In genomic region chr4:130703211-130703920, GRCh38 we compare ENCODE assay signal across 19 cellular contexts.
DNase-seq lines count a peak whose midpoint lies in the region; TF ChIP-seq lines count a peak whose summit lies in the region.
"Had no signal": no experiment of that assay in that cellular context is flagged by ENCODE, and none has a peak within 500 bp of the region (broad histone marks: within the 10 kb centered on the region; RNA-seq: fewer than 3 reads in every experiment).

No MANE protein-coding gene starts in this region.

- H3K4me3 ChIP-seq in mesendoderm (ENCODE audit: low read length), result no peak overlapping the region

- TF ChIP-seq CTCF in RWPE1 (conservative IDR thresholded peaks at IDR 0.05; ENCODE audit: low read depth), result no peak

- no peaks in the 10 kb centered on the region for H3K79me1 ChIP-seq in mesendoderm (ENCODE audit: low read length)

- H3K9ac ChIP-seq in mesendoderm (ENCODE audit: low read length), result no peak overlapping the region

- H4K5ac ChIP-seq in mesendoderm (ENCODE audit: low read length), result no peak overlapping the region

- CTCF ChIA-PET in RWPE1 (lab: Yijun Ruan, JAX), result interaction anchor here (0.5 kb wide), 1 partner anchor 94 kb away, joined by 3 read pairs; no protein-coding TSS in a partner anchor

- no CpG with 5 or more reads among the region's 8 CpGs for WGBS in mesendoderm (ENCODE audit: extremely low coverage, insufficient coverage, low lambda C conversion rate)

- no peak overlapping the region for H3K4me2 ChIP-seq in mesendoderm (ENCODE audit: low read length)

- no peak overlapping the region for H2BK120ac ChIP-seq in mesendoderm (ENCODE audit: low read depth, low read length)

- POLR2A ChIA-PET in RWPE1 (lab: Yijun Ruan, JAX; ENCODE audit: low non-redundant PET), result no interaction called here

- H2AK5ac ChIP-seq in mesendoderm (ENCODE audit: low read length), result no peak overlapping the region

- H3K27me3 ChIP-seq in mesendoderm (ENCODE audit: insufficient read depth, low read length, poor library complexity), result no peaks in the 10 kb centered on the region

- no peaks in the 10 kb centered on the region for H3K36me3 ChIP-seq in mesendoderm (ENCODE audit: control insufficient read depth, insufficient read depth, low read length)

- no peak overlapping the region for H3K4ac ChIP-seq in mesendoderm (ENCODE audit: low read depth, low read length)

- no peak overlapping the region for H2BK15ac ChIP-seq in mesendoderm (replicated peaks; ENCODE audit: low read depth)

- H3K4me1 ChIP-seq in mesendoderm (ENCODE audit: control insufficient read depth, low read depth, low read length), result no peaks in the 10 kb centered on the region

- H3K56ac ChIP-seq in mesendoderm (ENCODE audit: low read length), result no peak overlapping the region

- no peak overlapping the region for H2BK5ac ChIP-seq in mesendoderm (ENCODE audit: low read length)

- no peaks in the 10 kb centered on the region for H3K79me2 ChIP-seq in mesendoderm (ENCODE audit: control insufficient read depth, insufficient read depth, low read length)

- H4K8ac ChIP-seq in mesendoderm (ENCODE audit: low read depth, low read length), result peak overlapping the region; percentile 56

- H3K23ac ChIP-seq in mesendoderm (ENCODE audit: low read length), result no peak overlapping the region

- DNase-seq in ELR (ENCODE audit: low read depth), result peak; percentile 3
- peak; percentile 11 for DNase-seq in RWPE1 (ENCODE audit: low spot score)
- peak; percentile 39 for DNase-seq in epithelial cell of prostate (ENCODE audit: low read depth, low spot score)
- no peak for DNase-seq in mesendoderm
- no peak for DNase-seq in NCI-H69 (lab: John Stamatoyannopoulos, UW)
- no peak for DNase-seq in NCI-H1092 treated with DMSO at 0.1 percent for 48 hours (lab: John Stamatoyannopoulos, UW)
- no peak for DNase-seq in SIG-M5 treated with dmso at 0.1 percent for 504 hours (lab: John Stamatoyannopoulos, UW; ENCODE audit: unreplicated experiment)
- no peak for DNase-seq in NCI-H1436 (lab: John Stamatoyannopoulos, UW)
- DNase-seq: Calu3; CD8-positive, alpha-beta memory T cell; DMS153; GDM1; H7; KBM-7; NCI-H1092; NCI-H2029 treated with DMSO at 0.1 percent for 48 hours; NCI-H524 treated with DMSO at 0.1 percent for 48 hours; SHP77 treated with DMSO at 0.1 percent for 48 hours had no signal

- H3K18ac ChIP-seq in mesendoderm (ENCODE audit: low read length), result peak overlapping the region; percentile 51

- H3K27ac ChIP-seq in RWPE1 (no peak overlapping the region), epithelial cell of prostate (peak overlapping the region; percentile 59), mesendoderm (ENCODE audit: low read depth, low read length) (no peak overlapping the region)
- H3K27ac ChIP-seq: C4-2B had no signal

Comparison
In these comparisons a context has a peak if more than half of its experiments do, and no peak if none do; other contexts are left out.
1. DNase-seq: peak in ELR (single experiment), RWPE1 (single experiment) and epithelial cell of prostate (single experiment); none in mesendoderm (single experiment), NCI-H69 (single experiment), NCI-H1092 treated with DMSO at 0.1 percent for 48 hours (single experiment), SIG-M5 treated with dmso at 0.1 percent for 504 hours (single experiment) and NCI-H1436 (single experiment).